Comparison of ENCODE assay signal across 8 cellular contexts in the genomic region with DNA sequence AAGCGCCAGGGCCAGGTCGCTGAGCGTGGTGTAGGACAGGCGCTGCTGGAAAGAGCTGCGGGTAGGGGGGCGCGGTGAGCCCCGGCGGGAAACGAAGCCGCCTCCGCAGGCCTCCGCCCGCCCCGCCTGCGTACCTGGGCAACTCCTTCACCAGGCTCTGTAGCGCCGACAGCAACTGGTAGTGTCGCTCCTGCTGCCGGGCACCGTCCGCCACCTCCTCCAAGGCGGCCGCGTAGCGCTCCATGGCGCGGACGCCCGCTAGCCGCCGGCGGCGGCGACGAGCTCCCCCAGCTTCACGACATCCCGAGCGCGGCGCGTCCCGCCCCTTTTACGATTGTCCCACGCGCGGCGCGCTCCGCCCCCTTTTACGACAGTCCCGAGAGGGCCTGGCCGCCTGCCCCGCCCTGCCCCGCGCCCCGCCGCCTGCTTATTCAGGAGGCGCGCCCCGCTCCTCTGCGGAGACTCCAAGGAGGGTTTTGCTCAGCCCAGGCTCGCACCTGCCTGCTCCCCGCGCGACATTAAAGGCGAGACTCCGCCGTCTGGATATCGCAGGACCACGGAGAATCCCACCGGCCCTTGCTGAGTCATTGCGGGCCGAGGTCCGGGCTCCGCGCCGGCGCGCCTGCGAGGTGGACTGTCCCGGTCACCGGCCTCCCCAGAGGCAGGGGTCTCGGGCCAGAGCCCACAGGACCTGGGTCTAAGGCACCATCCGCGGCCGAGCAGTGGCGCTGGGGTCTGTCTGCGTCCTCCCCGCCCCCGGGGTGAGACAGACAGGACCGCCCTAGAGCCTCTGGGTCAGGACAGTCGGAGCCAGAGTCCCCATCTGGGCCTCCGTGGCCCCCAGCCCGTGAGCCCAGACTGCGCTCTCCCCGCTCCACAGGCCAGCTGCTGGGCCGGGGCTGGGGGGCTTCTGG. TPM values are rescaled to one million over a fixed set of nuclear protein-coding genes. Genes with fewer than 3 reads are reported as not detected.
DNase-seq lines count a peak whose midpoint lies in the region; ATAC-seq and TF ChIP-seq lines count a peak whose summit lies in the region.

A gene (minus strand): TSS at position 316 of the 914 bp plus-strand sequence. CDS start 72 bp downstream, at position 244.

- H3K9me3 Mint-ChIP-seq in Caco-2 (ENCODE audit: unreplicated experiment) = no peaks in the 10 kb centered on the region
- no peaks in the 10 kb centered on the region for H3K9me3 Mint-ChIP-seq in activated T-cell treated with anti-CD3 and anti-CD28 coated beads, Interleukin-2, amount 50 U/mL, for 24 hours

- peak within 1 kb of the TSS; percentile 82 for H3K4me2 ChIP-seq in PC-9

- H3K27ac Mint-ChIP-seq in Caco-2 (ENCODE audit: unreplicated experiment) = peak within 1 kb of the TSS; percentile 79
- peak within 1 kb of the TSS; percentile 93 for H3K27ac Mint-ChIP-seq in activated T-cell treated with anti-CD3 and anti-CD28 coated beads, Interleukin-2, amount 50 U/mL, for 24 hours

- intact Hi-C loops in Caco-2 (cut with micrococcal nuclease; ENCODE audit: unreplicated experiment) = no loop called here
- intact Hi-C loops in PC-9 (cut with micrococcal nuclease; ENCODE audit: unreplicated experiment) = no loop called here

- DNase-seq in Caco-2 (peak; percentile 95 to 97), PC-9 (peak; percentile 72 to 91)
- DNase-seq in activated T-cell treated with anti-CD3 and anti-CD28 coated beads, Interleukin-2, amount 50 U/mL, for 24 hours = peak; percentile 99
- DNase-seq in stimulated activated CD8-positive, alpha-beta memory T cell treated with anti-CD3 and anti-CD28 coated beads, Interleukin-4, amount 100 ng/mL, for 4 hours (ENCODE audit: low read depth in 2 of 2, low spot score in 1 of 2) = peak; percentile 89 to 92

- ATAC-seq in GM21360 (IDR thresholded peaks at IDR 0.05; ENCODE audit: unreplicated experiment) = peak; percentile 64

- WGBS in esophagus, 2 donors = 0 to 1% methylated on average over 65 to 98 of the region's 98 CpGs

- TF ChIP-seq CTCF in Caco-2 (IDR thresholded peaks at IDR 0.05; ENCODE audit: insufficient read depth in 1 of 2, low read depth in 1 of 2, low read length in 1 of 2, severe bottlenecking in 1 of 2, unreplicated experiment in 1 of 2) (no peak), PC-9 (conservative IDR thresholded peaks at IDR 0.05) (no peak)

- H3K9me3 ChIP-seq in Caco-2 (no peaks in the 10 kb centered on the region), HUES6 (ENCODE audit: control insufficient read depth, insufficient read depth, low read depth, low read length) (no peaks in the 10 kb centered on the region), PC-9 (ENCODE audit: insufficient read depth, low read depth) (no peaks in the 10 kb centered on the region), esophagus (ENCODE audit: control insufficient read depth in 2 of 2, insufficient read depth in 1 of 2, low read depth in 1 of 2, low read length in 1 of 2) (no peaks in the 10 kb centered on the region), mucosa of rectum (ENCODE audit: control insufficient read depth in 2 of 2, low read length in 2 of 2) (no peaks in the 10 kb centered on the region)

- H3K79me2 ChIP-seq in PC-9 (ENCODE audit: low read depth) = peaks cover 2% of the 10 kb centered on the region; the same call in 1 of the 2 replicates

- no peaks in the 10 kb centered on the region for H3F3A ChIP-seq in PC-9 (ENCODE audit: insufficient read depth, low read depth)

- peak within 1 kb of the TSS; percentile 92 for H3K27ac ChIP-seq in HUES6 (ENCODE audit: low read depth, low read length)
- peak within 1 kb of the TSS; percentile 45; the same call in 1 of the 2 replicates for H3K27ac ChIP-seq in PC-9
- H3K27ac ChIP-seq in esophagus (ENCODE audit: low read depth in 2 of 2, low read length in 1 of 2) = peak within 1 kb of the TSS; percentile 77 to 84
- H3K27ac ChIP-seq in mucosa of rectum (ENCODE audit: low read depth in 2 of 2, low read length in 2 of 2) = peak within 1 kb of the TSS; percentile 71 to 74

- H4K20me1 ChIP-seq in PC-9 (ENCODE audit: insufficient read depth) = no peaks in the 10 kb centered on the region

- H3K9ac ChIP-seq in HUES6 (ENCODE audit: low read length) (peak within 1 kb of the TSS; percentile 95), mucosa of rectum (ENCODE audit: low read depth in 1 of 2, low read length in 2 of 2) (peak within 1 kb of the TSS; percentile 80 to 90)

- POLR2A ChIA-PET in Caco-2 (lab: Charles Lee) (interaction anchor here (0.6 to 1.0 kb wide), 3 partner anchors 10 to 388 kb away, joined by 3 to 4 read pairs (median 3); no protein-coding TSS in a partner anchor), PC-9 (lab: Charles Lee; ENCODE audit: unreplicated experiment) (interaction anchor here (0.7 kb wide), 1 partner anchor 384 kb away, joined by 3 read pairs; no protein-coding TSS in a partner anchor)

- H3K4me3 ChIP-seq in Caco-2 (ENCODE audit: low read depth, low read length) = peak within 1 kb of the TSS; percentile 87
- H3K4me3 ChIP-seq in HUES6 (ENCODE audit: low read depth, low read length) = peak within 1 kb of the TSS; percentile 99
- peak within 1 kb of the TSS; percentile 88 for H3K4me3 ChIP-seq in PC-9
- peak within 1 kb of the TSS; percentile 67 to 93 for H3K4me3 ChIP-seq in esophagus (ENCODE audit: low read depth in 1 of 2, low read length in 2 of 2)
- H3K4me3 ChIP-seq in mucosa of rectum (ENCODE audit: low read length in 2 of 2) = peak within 1 kb of the TSS; percentile 81 to 86

- no peaks in the 10 kb centered on the region for H3K9me2 ChIP-seq in PC-9 (ENCODE audit: insufficient read depth)

- no peaks in the 10 kb centered on the region for H3K36me3 ChIP-seq in Caco-2 (ENCODE audit: control insufficient read depth, insufficient read depth, low read length)
- no peaks in the 10 kb centered on the region for H3K36me3 ChIP-seq in HUES6 (ENCODE audit: control insufficient read depth, insufficient read depth, low read length)
- H3K36me3 ChIP-seq in PC-9 (ENCODE audit: low read depth) = no peaks in the 10 kb centered on the region
- H3K36me3 ChIP-seq in esophagus (ENCODE audit: control insufficient read depth in 2 of 2, insufficient read depth in 2 of 2, low read length in 1 of 2) = peaks cover 0 to 2% of the 10 kb centered on the region in 2 donors
- no peaks in the 10 kb centered on the region for H3K36me3 ChIP-seq in mucosa of rectum (ENCODE audit: control insufficient read depth in 2 of 2, insufficient read depth in 2 of 2, low read length in 2 of 2)

- H3K4me1 Mint-ChIP-seq in Caco-2 (ENCODE audit: low read depth, unreplicated experiment) = no peaks in the 10 kb centered on the region
- H3K4me1 Mint-ChIP-seq in activated T-cell treated with anti-CD3 and anti-CD28 coated beads, Interleukin-2, amount 50 U/mL, for 24 hours (ENCODE audit: low read depth) = peaks cover 70% of the 10 kb centered on the region

- peak within 1 kb of the TSS; percentile 89 for H3K4me3 Mint-ChIP-seq in Caco-2 (ENCODE audit: unreplicated experiment)
- peak within 1 kb of the TSS; percentile 92 for H3K4me3 Mint-ChIP-seq in activated T-cell treated with anti-CD3 and anti-CD28 coated beads, Interleukin-2, amount 50 U/mL, for 24 hours

- H3K4me1 ChIP-seq in Caco-2 (no peaks in the 10 kb centered on the region), HUES6 (ENCODE audit: control insufficient read depth, insufficient read depth, low read length) (peaks cover 36% of the 10 kb centered on the region), PC-9 (replicated peaks; ENCODE audit: insufficient read depth) (peaks cover 3% of the 10 kb centered on the region; the same call in 1 of the 2 replicates), esophagus (ENCODE audit: control insufficient read depth in 2 of 2, insufficient read depth in 2 of 2, low read length in 1 of 2) (peaks cover 6 to 12% of the 10 kb centered on the region in 2 donors), mucosa of rectum (ENCODE audit: control insufficient read depth in 2 of 2, insufficient read depth in 2 of 2, low read length in 2 of 2) (peaks cover 10 to 18% of the 10 kb centered on the region in 2 donors)

- BruUV-seq in Caco-2 (replicated peaks; lab: Mats Ljungman, UMichigan) (no TSS peak), PC-9 (replicated peaks; lab: Mats Ljungman, UMichigan) (TSS peak; percentile 58)

- H3K27me3 ChIP-seq in Caco-2 (replicated peaks; ENCODE audit: control insufficient read depth, insufficient read depth, low read length) (no peaks in the 10 kb centered on the region), HUES6 (ENCODE audit: control insufficient read depth, insufficient read depth, low read length) (no peaks in the 10 kb centered on the region), PC-9 (ENCODE audit: insufficient read depth, low read depth) (no peaks in the 10 kb centered on the region), esophagus (ENCODE audit: control insufficient read depth in 1 of 2, insufficient read depth in 2 of 2, low read length in 2 of 2) (no peaks in the 10 kb centered on the region), mucosa of rectum (ENCODE audit: control insufficient read depth in 2 of 2, insufficient read depth in 2 of 2, low read length in 2 of 2) (no peaks in the 10 kb centered on the region)

- H3K36me3 Mint-ChIP-seq in Caco-2 (ENCODE audit: insufficient read depth, unreplicated experiment) = no peaks in the 10 kb centered on the region
- H3K36me3 Mint-ChIP-seq in activated T-cell treated with anti-CD3 and anti-CD28 coated beads, Interleukin-2, amount 50 U/mL, for 24 hours (ENCODE audit: low read depth) = peaks cover 8% of the 10 kb centered on the region

- H3K27me3 Mint-ChIP-seq in Caco-2 (ENCODE audit: insufficient read depth, unreplicated experiment) = no peaks in the 10 kb centered on the region
- H3K27me3 Mint-ChIP-seq in activated T-cell treated with anti-CD3 and anti-CD28 coated beads, Interleukin-2, amount 50 U/mL, for 24 hours = no peaks in the 10 kb centered on the region

- H2AFZ ChIP-seq in PC-9 = peak within 1 kb of the TSS; percentile 82

- CTCF ChIA-PET in Caco-2 (lab: Charles Lee) = interaction anchor here (0.6 to 1.5 kb wide), 6 partner anchors 21 to 682 kb away, joined by 3 to 5 read pairs (median 3); a partner anchor contains a TSS
- CTCF ChIA-PET in PC-9 (lab: Charles Lee) = interaction anchor here (0.6 kb wide), 1 partner anchor 62 kb away, joined by 3 read pairs; no protein-coding TSS in a partner anchor

RNA-seq across cellular contexts. Expression of the gene that starts here (rescaled TPM):
- 30.9 and 37.4 TPM in 2 replicates for total RNA-seq in Caco-2 (2022)
- 37.6 and 46.0 TPM in 2 replicates for total RNA-seq in PC-9 (2021)
- 10 to 100 TPM; 43.9 to 44.7 TPM for polyA plus RNA-seq in esophagus

Comparison
In these comparisons a context has a peak if more than half of its experiments do, and no peak if none do; other contexts are left out.
1. Peak in every context shown above with its lines: DNase-seq, ATAC-seq, H3K4me3 ChIP-seq and H3K27ac ChIP-seq.